ENCODE assay signal across 26 cellular contexts in genomic region chr9:78904686-78905085, GRCh38.
"Had no signal": no experiment of that assay in that cellular context is flagged by ENCODE, and none has a peak within 500 bp of the region (broad histone marks: within the 10 kb centered on the region; RNA-seq: fewer than 3 reads in every experiment).

No MANE protein-coding gene starts in this region.

- H3K9me3 ChIP-seq: lower lobe of right lung, mucosa of descending colon, ovary, right lobe of liver, tibial nerve, uterus had no signal

- H3K4me1 ChIP-seq: left lung, lower lobe of right lung, right atrium auricular region, right lobe of liver, tibial nerve, uterus had no signal

- H3K4me3 ChIP-seq: left lung, lower lobe of right lung, mucosa of descending colon, ovary, right atrium auricular region, right lobe of liver, smooth muscle cell, tibial nerve, uterus had no signal

- ATAC-seq: left colon; left lung; lower lobe of right lung; mucosa of descending colon; naive thymus-derived CD4-positive, alpha-beta T cell; natural killer cell treated with Interleukin-12 subunit alpha and Interleukin-12 subunit beta and Interleukin-15 and Interleukin-18, amount 100 ng/mL, for 72 hours; right lobe of liver; stimulated activated memory B cell treated with anti-CD40 and anti-IgM and Interleukin-4, amounts not matched to agents 10 μg/mL and 1 μg/mL and 100 μg/mL, for 72 hours; stimulated activated naive CD8-positive, alpha-beta T cell treated with anti-CD3 and anti-CD28 coated beads, Interleukin-15, amount 100 ng/mL, for 72 hours had no signal

- H3K36me3 ChIP-seq: left lung, lower lobe of right lung, ovary, right atrium auricular region, right lobe of liver, tibial nerve, uterus had no signal

- H3K36me3 Mint-ChIP-seq: naive thymus-derived CD4-positive, alpha-beta T cell; natural killer cell treated with Interleukin-12 subunit alpha and Interleukin-12 subunit beta and Interleukin-15 and Interleukin-18, amount 100 ng/mL, for 72 hours; stimulated activated memory B cell treated with anti-CD40 and anti-IgM and Interleukin-4, amounts not matched to agents 10 μg/mL and 1 μg/mL and 100 μg/mL, for 72 hours; type B pancreatic cell had no signal

- H3K27ac ChIP-seq: left lung, lower lobe of right lung, ovary, right atrium auricular region, right lobe of liver, tibial nerve, uterus had no signal

- H3K27ac Mint-ChIP-seq: mesothelial cell of epicardium; naive thymus-derived CD4-positive, alpha-beta T cell; natural killer cell treated with Interleukin-12 subunit alpha and Interleukin-12 subunit beta and Interleukin-15 and Interleukin-18, amount 100 ng/mL, for 72 hours; progenitor cell of endocrine pancreas; stimulated activated memory B cell treated with anti-CD40 and anti-IgM and Interleukin-4, amounts not matched to agents 10 μg/mL and 1 μg/mL and 100 μg/mL, for 72 hours; stimulated activated naive CD8-positive, alpha-beta T cell treated with anti-CD3 and anti-CD28 coated beads, Interleukin-15, amount 100 ng/mL, for 72 hours; type B pancreatic cell had no signal

- H3K27me3 ChIP-seq: left lung, ovary, right atrium auricular region, right lobe of liver, tibial nerve, uterus had no signal

- H3K4me2 ChIP-seq: smooth muscle cell had no signal

- DNase-seq: hippocampal formation; kidney; left colon; left lung; lower lobe of right lung; mesendoderm; mucosa of descending colon; naive thymus-derived CD4-positive, alpha-beta T cell; ovary; right lobe of liver; stimulated activated CD4-positive, alpha-beta T cell treated with anti-CD3 and anti-CD28 coated beads, Interleukin-1b, Interleukin-23, amount 100 ng/mL, for 48 hours; stimulated activated CD4-positive, alpha-beta T cell treated with anti-CD3 and anti-CD28 coated beads, Interleukin-2, amount 100 ng/mL, for 48 hours; stimulated activated CD4-positive, alpha-beta T cell treated with anti-CD3 and anti-CD28 coated beads, Interleukin-4, amount 100 ng/mL, for 4 hours; stimulated activated CD8-positive, alpha-beta memory T cell treated with anti-CD3 and anti-CD28 coated beads, Interleukin-4, amount 100 ng/mL, for 48 hours; stimulated activated naive CD4-positive, alpha-beta T cell treated with Interleukin-2 at 50 U/mL for 16 hours; stimulated activated naive CD8-positive, alpha-beta T cell treated with anti-CD3 and anti-CD28 coated beads, Interleukin-15, amount 100 ng/mL, for 72 hours; substantia nigra; uterus had no signal

- H3K27me3 Mint-ChIP-seq: natural killer cell treated with Interleukin-12 subunit alpha and Interleukin-12 subunit beta and Interleukin-15 and Interleukin-18, amount 100 ng/mL, for 72 hours; progenitor cell of endocrine pancreas; stimulated activated memory B cell treated with anti-CD40 and anti-IgM and Interleukin-4, amounts not matched to agents 10 μg/mL and 1 μg/mL and 100 μg/mL, for 72 hours; stimulated activated naive CD8-positive, alpha-beta T cell treated with anti-CD3 and anti-CD28 coated beads, Interleukin-15, amount 100 ng/mL, for 72 hours had no signal

- H3K4me1 Mint-ChIP-seq: mesothelial cell of epicardium; naive thymus-derived CD4-positive, alpha-beta T cell; stimulated activated memory B cell treated with anti-CD40 and anti-IgM and Interleukin-4, amounts not matched to agents 10 μg/mL and 1 μg/mL and 100 μg/mL, for 72 hours; stimulated activated naive CD8-positive, alpha-beta T cell treated with anti-CD3 and anti-CD28 coated beads, Interleukin-15, amount 100 ng/mL, for 72 hours had no signal

- H3K4me3 Mint-ChIP-seq: mesothelial cell of epicardium; naive thymus-derived CD4-positive, alpha-beta T cell; natural killer cell treated with Interleukin-12 subunit alpha and Interleukin-12 subunit beta and Interleukin-15 and Interleukin-18, amount 100 ng/mL, for 72 hours; stimulated activated memory B cell treated with anti-CD40 and anti-IgM and Interleukin-4, amounts not matched to agents 10 μg/mL and 1 μg/mL and 100 μg/mL, for 72 hours; stimulated activated naive CD8-positive, alpha-beta T cell treated with anti-CD3 and anti-CD28 coated beads, Interleukin-15, amount 100 ng/mL, for 72 hours; type B pancreatic cell had no signal

- FAIRE-seq: kidney had no signal
